20 cellular contexts compared by ENCODE assay signal in the genomic region with DNA sequence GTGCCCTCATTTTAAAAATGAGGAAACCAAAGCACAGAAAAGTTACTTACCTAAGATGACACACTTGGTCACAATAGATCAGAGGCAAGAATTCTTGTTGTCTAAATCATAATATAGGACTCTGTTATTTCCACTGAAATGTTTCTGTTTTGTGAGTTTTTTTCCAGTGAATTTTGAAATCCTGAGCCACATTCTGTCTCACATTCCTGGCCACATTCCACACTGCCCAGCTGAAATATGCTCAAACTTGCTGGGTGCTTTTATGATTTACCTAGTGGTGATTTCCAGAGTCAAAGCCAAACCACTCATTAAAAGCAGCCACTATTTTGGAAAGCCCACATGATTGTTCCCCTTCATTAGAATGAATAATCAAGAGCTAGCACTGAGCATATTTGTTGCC.
DNase-seq lines count a peak whose midpoint lies in the region; ATAC-seq and TF ChIP-seq lines count a peak whose summit lies in the region.
"Had no signal": no experiment of that assay in that cellular context is flagged by ENCODE, and none has a peak within 500 bp of the region (broad histone marks: within the 10 kb centered on the region; RNA-seq: fewer than 3 reads in every experiment).

No MANE protein-coding gene starts in this region.

- no peaks in the 10 kb centered on the region for H3K36me3 ChIP-seq in WERI-Rb-1
- H3K36me3 ChIP-seq: uterus had no signal

- H3K4me1 ChIP-seq in foreskin keratinocyte = no peaks in the 10 kb centered on the region
- H3K4me1 ChIP-seq: uterus had no signal

- H3K4me3 ChIP-seq in retinal pigment epithelial cell (ENCODE audit: low read length) (no peak overlapping the region), WERI-Rb-1 (ENCODE audit: low read depth, low read length) (no peak overlapping the region)
- H3K4me3 ChIP-seq: GM12878, GM23338, uterus had no signal

- no peak overlapping the region for H3K27ac ChIP-seq in foreskin keratinocyte
- H3K27ac ChIP-seq in WERI-Rb-1 = no peak overlapping the region
- H3K27ac ChIP-seq: HL-60, uterus had no signal

- DNase-seq in EL (peak; percentile 71), amniotic epithelial cell (ENCODE audit: low read depth) (peak; percentile 13), foreskin keratinocyte (peak; percentile 18 to 55), retinal pigment epithelial cell (ENCODE audit: low read depth) (peak; percentile 29), GDM1 (lab: John Stamatoyannopoulos, UW) (no peak), WERI-Rb-1 (no peak), activated T-cell treated with anti-CD3 and anti-CD28 coated beads for 4 hours (no peak)
- DNase-seq: activated CD4-positive, alpha-beta T cell treated with anti-CD3 and anti-CD28 coated beads for 1 hour; activated gamma-delta T cell; aorta; effector CD8-positive, alpha-beta T cell; KG1; natural killer cell; stimulated activated naive CD8-positive, alpha-beta T cell treated with anti-CD3 and anti-CD28 coated beads, Interleukin-15, Interleukin-2, amounts not matched to agents 100 U/mL and 50 U/mL, for 24 hours; T-helper 2 cell; uterus had no signal

- no peak for ATAC-seq in foreskin keratinocyte
- no peak for ATAC-seq in GM21515 (IDR thresholded peaks at IDR 0.05; ENCODE audit: unreplicated experiment)
- ATAC-seq: GM12878; natural killer cell; stimulated activated naive CD8-positive, alpha-beta T cell treated with anti-CD3 and anti-CD28 coated beads, Interleukin-15, Interleukin-2, amounts not matched to agents 100 U/mL and 50 U/mL, for 24 hours had no signal

- TF ChIP-seq CTCF in foreskin keratinocyte (conservative IDR thresholded peaks at IDR 0.05) = no peak
- no peak for TF ChIP-seq CTCF in retinal pigment epithelial cell (conservative IDR thresholded peaks at IDR 0.05; ENCODE audit: low read depth, low read length)
- no peak for TF ChIP-seq CTCF in WERI-Rb-1 (IDR thresholded peaks at IDR 0.05; ENCODE audit: low read depth, low read length)

- H3K27me3 ChIP-seq in foreskin keratinocyte (no peaks in the 10 kb centered on the region), WERI-Rb-1 (ENCODE audit: insufficient read depth, low read depth, severe bottlenecking) (no peaks in the 10 kb centered on the region)
- H3K27me3 ChIP-seq: uterus had no signal

- no peaks in the 10 kb centered on the region for H3K9me3 ChIP-seq in WERI-Rb-1 (ENCODE audit: severe bottlenecking)
- H3K9me3 ChIP-seq: uterus had no signal

Comparison
In these comparisons a context has a peak if more than half of its experiments do, and no peak if none do; other contexts are left out.
1. DNase-seq: peak in EL (single experiment), amniotic epithelial cell (single experiment), foreskin keratinocyte (2 of 2) and retinal pigment epithelial cell (single experiment); none in GDM1 (single experiment), WERI-Rb-1 (single experiment) and activated T-cell treated with anti-CD3 and anti-CD28 coated beads for 4 hours (single experiment).